Comparison of ENCODE assay signal across 16 cellular contexts in genomic region chr6:111754423-111754822, GRCh38.
A peak's percentile ranks its signal among the peaks of the same experiment; 100 is the strongest.
DNase-seq lines count a peak whose midpoint lies in the region; ATAC-seq, FAIRE-seq and TF ChIP-seq lines count a peak whose summit lies in the region.
"Had no signal": no experiment of that assay in that cellular context is flagged by ENCODE, and none has a peak within 500 bp of the region (broad histone marks: within the 10 kb centered on the region; RNA-seq: fewer than 3 reads in every experiment).

No MANE protein-coding gene starts in this region.

- peak overlapping the region in 7 of 11 experiments; percentile 20 to 79 (median 61); a peak in 9 of 22 replicates for H3K27ac ChIP-seq in BLaER1 treated with 17β-estradiol and CSF1 and Interleukin-3, amounts not matched to agents 10 nM and 100 nM

- no peak for DNase-seq in GM12892 (ENCODE audit: insufficient read length)
- DNase-seq in central memory CD8-positive, alpha-beta T cell (ENCODE audit: low spot score in 2 of 2): no peak
- no peak for DNase-seq in natural killer cell treated with Interleukin-12 subunit alpha and Interleukin-12 subunit beta and Interleukin-15 and Interleukin-18, amount 100 ng/mL, for 72 hours (ENCODE audit: low spot score)
- DNase-seq in Calu3: no peak
- DNase-seq: aorta; C1 segment of cervical spinal cord; midbrain; NCI-H1092; NCI-H2171 treated with DMSO at 0.1 percent for 48 hours; SIG-M5; stimulated activated CD4-positive, alpha-beta T cell treated with anti-CD3 and anti-CD28 coated beads, Interleukin-1b, Interleukin-23, amount 100 ng/mL, for 48 hours; uterus had no signal

- peaks cover 35 to 77% (median 62%) of the 10 kb centered on the region in 10 experiments for H3K4me1 ChIP-seq in BLaER1 treated with 17β-estradiol and CSF1 and Interleukin-3, amounts not matched to agents 10 nM and 100 nM
- H3K4me1 ChIP-seq: uterus had no signal

- H3K4me2 ChIP-seq in BLaER1 treated with 17β-estradiol and CSF1 and Interleukin-3, amounts not matched to agents 10 nM and 100 nM: peak overlapping the region in 9 of 11 experiments; percentile 6 to 80 (median 51); a peak in 12 of 22 replicates

- CTCF ChIA-PET in Calu3 (lab: Charles Lee): no interaction called here

- H3K27ac Mint-ChIP-seq in central memory CD8-positive, alpha-beta T cell (ENCODE audit: low read depth): peak overlapping the region; percentile 100
- H3K27ac Mint-ChIP-seq in natural killer cell treated with Interleukin-12 subunit alpha and Interleukin-12 subunit beta and Interleukin-15 and Interleukin-18, amount 100 ng/mL, for 72 hours: peak overlapping the region in 1 of 2 donors; percentile 98
- H3K27ac Mint-ChIP-seq in Calu3 (ENCODE audit: unreplicated experiment): no peak overlapping the region

- peaks cover 0 to 23% (median 4%) of the 10 kb centered on the region in 11 experiments; a peak in 7 of 22 replicates for H3K36me3 ChIP-seq in BLaER1 treated with 17β-estradiol and CSF1 and Interleukin-3, amounts not matched to agents 10 nM and 100 nM
- H3K36me3 ChIP-seq: uterus had no signal

- H3K9me3 ChIP-seq in BLaER1 treated with 17β-estradiol and CSF1 and Interleukin-3, amounts not matched to agents 10 nM and 100 nM (replicated peaks in 1 of 11): no peaks in the 10 kb centered on the region
- H3K9me3 ChIP-seq: uterus had no signal

- intact Hi-C loops in Calu3 (cut with micrococcal nuclease; ENCODE audit: unreplicated experiment): no loop called here

- no peaks in the 10 kb centered on the region for H3K27me3 Mint-ChIP-seq in central memory CD8-positive, alpha-beta T cell
- H3K27me3 Mint-ChIP-seq in natural killer cell treated with Interleukin-12 subunit alpha and Interleukin-12 subunit beta and Interleukin-15 and Interleukin-18, amount 100 ng/mL, for 72 hours: no peaks in the 10 kb centered on the region
- no peaks in the 10 kb centered on the region for H3K27me3 Mint-ChIP-seq in Calu3 (ENCODE audit: unreplicated experiment)

- no TSS peak for BruUV-seq in Calu3 (replicated peaks; lab: Mats Ljungman, UMichigan)

- no peak overlapping the region for H3K9ac ChIP-seq in BLaER1 treated with 17β-estradiol and CSF1 and Interleukin-3, amounts not matched to agents 10 nM and 100 nM

- H3K4me3 Mint-ChIP-seq in central memory CD8-positive, alpha-beta T cell: peak overlapping the region; percentile 91
- H3K4me3 Mint-ChIP-seq in natural killer cell treated with Interleukin-12 subunit alpha and Interleukin-12 subunit beta and Interleukin-15 and Interleukin-18, amount 100 ng/mL, for 72 hours: peak overlapping the region; percentile 80
- H3K4me3 Mint-ChIP-seq in Calu3 (ENCODE audit: low read depth, unreplicated experiment): no peak overlapping the region

- H4K20me1 ChIP-seq in BLaER1 treated with 17β-estradiol and CSF1 and Interleukin-3, amounts not matched to agents 10 nM and 100 nM: peaks cover 0 to 12% (median 0%) of the 10 kb centered on the region in 11 experiments; a peak in 4 of 22 replicates

- no peaks in the 10 kb centered on the region for H3K9me3 Mint-ChIP-seq in central memory CD8-positive, alpha-beta T cell
- peaks cover 4% of the 10 kb centered on the region for H3K9me3 Mint-ChIP-seq in natural killer cell treated with Interleukin-12 subunit alpha and Interleukin-12 subunit beta and Interleukin-15 and Interleukin-18, amount 100 ng/mL, for 72 hours
- H3K9me3 Mint-ChIP-seq in Calu3 (ENCODE audit: low read depth, unreplicated experiment): no peaks in the 10 kb centered on the region

- H3K36me3 Mint-ChIP-seq in central memory CD8-positive, alpha-beta T cell (ENCODE audit: insufficient read depth): peaks cover 68% of the 10 kb centered on the region
- peaks cover 19% of the 10 kb centered on the region for H3K36me3 Mint-ChIP-seq in natural killer cell treated with Interleukin-12 subunit alpha and Interleukin-12 subunit beta and Interleukin-15 and Interleukin-18, amount 100 ng/mL, for 72 hours
- no peaks in the 10 kb centered on the region for H3K36me3 Mint-ChIP-seq in Calu3 (ENCODE audit: insufficient read depth, unreplicated experiment)

- TF ChIP-seq CTCF in Calu3 (IDR thresholded peaks at IDR 0.05; ENCODE audit: unreplicated experiment): no peak

- no peak overlapping the region for H3K4me3 ChIP-seq in BLaER1 treated with 17β-estradiol and CSF1 and Interleukin-3, amounts not matched to agents 10 nM and 100 nM
- H3K4me3 ChIP-seq: uterus had no signal

- peak; percentile 38 for FAIRE-seq in GM12892 (lab: Jason Lieb, UNC)

- no peak for TF ChIP-seq POLR2A in GM12892 (IDR thresholded peaks at IDR 0.05; ENCODE audit: low read depth, low read length)

- ATAC-seq in central memory CD8-positive, alpha-beta T cell (replicated peaks; ENCODE audit: extremely low read depth, poor library complexity, severe bottlenecking): no peak
- ATAC-seq in natural killer cell treated with Interleukin-12 subunit alpha and Interleukin-12 subunit beta and Interleukin-15 and Interleukin-18, amount 100 ng/mL, for 72 hours: no peak
- ATAC-seq in HG02623 (IDR thresholded peaks at IDR 0.05; ENCODE audit: unreplicated experiment) (no peak), GM19035 (IDR thresholded peaks at IDR 0.05; ENCODE audit: unreplicated experiment) (no peak), GM18861 (IDR thresholded peaks at IDR 0.05; ENCODE audit: unreplicated experiment) (no peak)

- H3K27me3 ChIP-seq in BLaER1 treated with 17β-estradiol and CSF1 and Interleukin-3, amounts not matched to agents 10 nM and 100 nM: no peaks in the 10 kb centered on the region
- H3K27me3 ChIP-seq: uterus had no signal

- H3K4me1 Mint-ChIP-seq in central memory CD8-positive, alpha-beta T cell: peaks cover 87% of the 10 kb centered on the region
- H3K4me1 Mint-ChIP-seq in natural killer cell treated with Interleukin-12 subunit alpha and Interleukin-12 subunit beta and Interleukin-15 and Interleukin-18, amount 100 ng/mL, for 72 hours (ENCODE audit: low read depth in 2 of 2): peaks cover 79 to 90% of the 10 kb centered on the region in 2 donors
- no peaks in the 10 kb centered on the region for H3K4me1 Mint-ChIP-seq in Calu3 (ENCODE audit: low read depth, unreplicated experiment)
